39 cellular contexts compared by ENCODE assay signal in the genomic region with DNA sequence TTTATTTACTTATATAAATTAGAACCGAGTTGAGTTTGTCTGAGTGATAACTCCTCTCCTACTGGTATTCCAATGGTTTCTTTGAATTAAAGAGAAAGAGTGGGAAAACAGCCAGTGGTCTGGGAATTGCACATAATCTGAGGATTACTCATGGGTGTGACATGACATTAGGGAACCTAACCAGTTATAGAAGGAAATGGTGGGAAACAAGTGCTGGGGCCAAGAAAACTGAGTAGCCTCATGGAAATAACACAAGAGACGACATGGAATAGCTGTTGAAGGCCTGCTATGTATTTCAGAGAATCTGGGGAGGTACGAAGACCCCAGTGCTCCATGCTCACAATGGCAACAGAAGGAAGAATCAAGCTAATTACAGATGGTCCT. TPM values are rescaled to one million over a fixed set of nuclear protein-coding genes. Genes with fewer than 3 reads are reported as not detected.
"Had no signal": no experiment of that assay in that cellular context is flagged by ENCODE, and none has a peak within 500 bp of the region (broad histone marks: within the 10 kb centered on the region; RNA-seq: fewer than 3 reads in every experiment).

No MANE protein-coding gene starts in this region.

- H3K9me3 ChIP-seq: ascending aorta, lower lobe of right lung, right lobe of liver, thoracic aorta had no signal

- H3K4me2 ChIP-seq: neural progenitor cell had no signal

- H3K36me3 ChIP-seq: ascending aorta, cardiac muscle cell, lower lobe of right lung, neural progenitor cell, right lobe of liver, thoracic aorta had no signal

- H3K27ac Mint-ChIP-seq: activated naive CD4-positive, alpha-beta T cell treated with anti-CD3 and anti-CD28 coated beads for 36 hours; activated naive CD8-positive, alpha-beta T cell treated with anti-CD3 and anti-CD28 coated beads, Interleukin-2, amount 10 ng/mL, durations not matched to agents 7 days and 5 days; activated T-helper 1 cell treated with anti-CD3 and anti-CD28 coated beads, Interleukin-12 subunit alpha, Interleukin-12 subunit beta, Interleukin-2, Interleukin-4 antibody, amounts not matched to agents 30 ng/mL and 10 ng/mL and 1 ng/mL, durations not matched to agents 14 hours and 24 hours and 36 hours; immature natural killer cell; natural killer cell; neural progenitor cell; stimulated activated effector memory CD8-positive, alpha-beta T cell treated with anti-CD3 and anti-CD28 coated beads, Interleukin-12 subunit alpha, Interleukin-12 subunit beta, amount 100 ng/mL, for 72 hours; stimulated activated naive CD8-positive, alpha-beta T cell treated with anti-CD3 and anti-CD28 coated beads, Interleukin-15, Interleukin-2, amounts not matched to agents 100 ng/mL and 50 ng/mL, for 24 hours had no signal

- H3K27ac ChIP-seq: ascending aorta, cardiac muscle cell, coronary artery, dorsolateral prefrontal cortex, lower lobe of right lung, neural progenitor cell, right lobe of liver, skin epidermis, thoracic aorta, VCaP had no signal

- H3K36me3 Mint-ChIP-seq: activated naive CD8-positive, alpha-beta T cell treated with anti-CD3 and anti-CD28 coated beads, Interleukin-2, amount 10 ng/mL, durations not matched to agents 7 days and 5 days; brain; immature natural killer cell; natural killer cell; neural progenitor cell; stimulated activated effector memory CD8-positive, alpha-beta T cell treated with anti-CD3 and anti-CD28 coated beads, Interleukin-12 subunit alpha, Interleukin-12 subunit beta, amount 100 ng/mL, for 72 hours had no signal

- H3K4me1 ChIP-seq: ascending aorta, lower lobe of right lung, neural progenitor cell, right lobe of liver had no signal

- H3K9me3 Mint-ChIP-seq: activated naive CD4-positive, alpha-beta T cell treated with anti-CD3 and anti-CD28 coated beads for 36 hours; activated naive CD8-positive, alpha-beta T cell treated with anti-CD3 and anti-CD28 coated beads, Interleukin-2, amount 10 ng/mL, durations not matched to agents 7 days and 5 days; natural killer cell; neural progenitor cell; stimulated activated effector memory CD8-positive, alpha-beta T cell treated with anti-CD3 and anti-CD28 coated beads, Interleukin-12 subunit alpha, Interleukin-12 subunit beta, amount 100 ng/mL, for 72 hours had no signal

- H2AFZ ChIP-seq: neural progenitor cell had no signal

- H3K9ac ChIP-seq: neural progenitor cell had no signal

- H3K4me3 ChIP-seq: ascending aorta, cardiac muscle cell, coronary artery, dorsolateral prefrontal cortex, lower lobe of right lung, neural progenitor cell, right lobe of liver, skin epidermis, thoracic aorta had no signal

- H3K27me3 ChIP-seq: ascending aorta, cardiac muscle cell, dorsolateral prefrontal cortex, neural progenitor cell, right lobe of liver had no signal

- H3K4me3 Mint-ChIP-seq: activated naive CD4-positive, alpha-beta T cell treated with anti-CD3 and anti-CD28 coated beads for 36 hours; activated naive CD8-positive, alpha-beta T cell treated with anti-CD3 and anti-CD28 coated beads, Interleukin-2, amount 10 ng/mL, durations not matched to agents 7 days and 5 days; activated T-helper 1 cell treated with anti-CD3 and anti-CD28 coated beads, Interleukin-12 subunit alpha, Interleukin-12 subunit beta, Interleukin-2, Interleukin-4 antibody, amounts not matched to agents 30 ng/mL and 10 ng/mL and 1 ng/mL, durations not matched to agents 14 hours and 24 hours and 36 hours; brain; immature natural killer cell; natural killer cell; stimulated activated effector memory CD8-positive, alpha-beta T cell treated with anti-CD3 and anti-CD28 coated beads, Interleukin-12 subunit alpha, Interleukin-12 subunit beta, amount 100 ng/mL, for 72 hours; stimulated activated naive CD8-positive, alpha-beta T cell treated with anti-CD3 and anti-CD28 coated beads, Interleukin-15, Interleukin-2, amounts not matched to agents 100 ng/mL and 50 ng/mL, for 24 hours had no signal

- DNase-seq: activated CD4-positive, alpha-beta T cell treated with anti-CD3 and anti-CD28 coated beads for 4 hours; activated CD4-positive, alpha-beta T cell treated with anti-CD3 and anti-CD28 coated beads, Interleukin-2, amount 50 U/mL, for 48 hours; activated CD8-positive, alpha-beta memory T cell treated with anti-CD3 and anti-CD28 coated beads, Interleukin-2, amount 50 U/mL, for 4 hours; activated effector memory CD4-positive, alpha-beta T cell treated with anti-CD3 and anti-CD28 coated beads, Interleukin-2, amount 50 U/mL, for 16 hours; activated naive CD4-positive, alpha-beta T cell treated with anti-CD3 and anti-CD28 coated beads for 36 hours; activated naive CD8-positive, alpha-beta T cell treated with anti-CD3 and anti-CD28 coated beads, Interleukin-2, amount 10 ng/mL, durations not matched to agents 7 days and 5 days; activated T-cell treated with anti-CD3 and anti-CD28 coated beads, Interleukin-2, amount 50 U/mL, for 1 hour; dorsolateral prefrontal cortex; effector memory CD4-positive, alpha-beta T cell; glutamatergic neuron; hypothalamus; immature natural killer cell; kidney; lower lobe of right lung; mesenchymal stem cell; natural killer cell; posterior cingulate gyrus; right lobe of liver; stimulated activated CD4-positive, alpha-beta T cell treated with anti-CD3 and anti-CD28 coated beads, Interleukin-4, amount 100 ng/mL, for 24 hours had no signal

- ATAC-seq: lower lobe of right lung; natural killer cell; right lobe of liver; stimulated activated effector memory CD8-positive, alpha-beta T cell treated with anti-CD3 and anti-CD28 coated beads, Interleukin-12 subunit alpha, Interleukin-12 subunit beta, amount 100 ng/mL, for 72 hours had no signal

- H3K4me1 Mint-ChIP-seq: activated naive CD8-positive, alpha-beta T cell treated with anti-CD3 and anti-CD28 coated beads, Interleukin-2, amount 10 ng/mL, durations not matched to agents 7 days and 5 days; brain; immature natural killer cell; natural killer cell; neural progenitor cell; stimulated activated effector memory CD8-positive, alpha-beta T cell treated with anti-CD3 and anti-CD28 coated beads, Interleukin-12 subunit alpha, Interleukin-12 subunit beta, amount 100 ng/mL, for 72 hours had no signal

RNA-seq across cellular contexts. Expression of a gene that starts 41.8 kb away (rescaled TPM):
- total RNA-seq: activated CD8-positive, alpha-beta memory T cell treated with anti-CD3 and anti-CD28 coated beads for 36 hours; activated naive CD4-positive, alpha-beta T cell treated with anti-CD3 and anti-CD28 coated beads for 36 hours; activated naive CD8-positive, alpha-beta T cell treated with anti-CD3 and anti-CD28 coated beads, Interleukin-2, amount 10 ng/mL, durations not matched to agents 7 days and 5 days; activated T-helper 1 cell treated with anti-CD3 and anti-CD28 coated beads, Interleukin-12 subunit alpha, Interleukin-12 subunit beta, Interleukin-2, Interleukin-4 antibody, amounts not matched to agents 30 ng/mL and 10 ng/mL and 1 ng/mL, durations not matched to agents 14 hours and 24 hours and 36 hours; ascending aorta; cerebellum; endothelial cell of umbilical vein; frontal cortex; kidney; mononuclear cell; natural killer cell; omental fat pad; right lobe of liver; subcutaneous adipose tissue; T-helper 1 cell treated with Interleukin-12 subunit alpha and Interleukin-12 subunit beta and Interleukin-4 antibody, amounts not matched to agents 30 ng/mL and 1 ng/mL, for 36 hours; thoracic aorta had no signal
- polyA plus RNA-seq: endothelial cell of umbilical vein, esophagus, immature natural killer cell had no signal

RNA-seq across cellular contexts. Expression of a gene that starts 57.0 kb away (rescaled TPM):
- total RNA-seq: activated CD8-positive, alpha-beta memory T cell treated with anti-CD3 and anti-CD28 coated beads for 36 hours; activated naive CD4-positive, alpha-beta T cell treated with anti-CD3 and anti-CD28 coated beads for 36 hours; activated naive CD8-positive, alpha-beta T cell treated with anti-CD3 and anti-CD28 coated beads, Interleukin-2, amount 10 ng/mL, durations not matched to agents 7 days and 5 days; activated T-helper 1 cell treated with anti-CD3 and anti-CD28 coated beads, Interleukin-12 subunit alpha, Interleukin-12 subunit beta, Interleukin-2, Interleukin-4 antibody, amounts not matched to agents 30 ng/mL and 10 ng/mL and 1 ng/mL, durations not matched to agents 14 hours and 24 hours and 36 hours; ascending aorta; endothelial cell of umbilical vein; mononuclear cell; natural killer cell; T-helper 1 cell treated with Interleukin-12 subunit alpha and Interleukin-12 subunit beta and Interleukin-4 antibody, amounts not matched to agents 30 ng/mL and 1 ng/mL, for 36 hours had no signal
- polyA plus RNA-seq: endothelial cell of umbilical vein, immature natural killer cell had no signal
